In genomic region chr14:34701808-34702207, GRCh38 we compare ENCODE assay signal across 12 cellular contexts. TPM values are rescaled to one million over a fixed set of nuclear protein-coding genes. Genes with fewer than 3 reads are reported as not detected.
DNase-seq lines count a peak whose midpoint lies in the region; ATAC-seq, FAIRE-seq and TF ChIP-seq lines count a peak whose summit lies in the region.
"Had no signal": no experiment of that assay in that cellular context is flagged by ENCODE, and none has a peak within 500 bp of the region (broad histone marks: within the 10 kb centered on the region; RNA-seq: fewer than 3 reads in every experiment).

No MANE protein-coding gene starts in this region.

- H2BK15ac ChIP-seq in IMR-90 (ENCODE audit: low read depth, low read length) = 0 out of 3 replicates have a peak overlapping the region, but pooled peaks have one; percentile 40

- no peaks in the 10 kb centered on the region for H3K27me3 ChIP-seq in mammary epithelial cell (ENCODE audit: insufficient read depth, low read length)
- H3K27me3 ChIP-seq in IMR-90 (ENCODE audit: control insufficient read depth, insufficient read depth, low read length) = no peaks in the 10 kb centered on the region
- no peaks in the 10 kb centered on the region for H3K27me3 ChIP-seq in RWPE2 (ENCODE audit: insufficient read depth, poor library complexity, severe bottlenecking)
- no peaks in the 10 kb centered on the region for H3K27me3 ChIP-seq in psoas muscle (ENCODE audit: insufficient read depth in 3 of 3, low read length in 2 of 3)
- no peaks in the 10 kb centered on the region for H3K27me3 ChIP-seq in small intestine (ENCODE audit: control insufficient read depth in 2 of 2, insufficient read depth in 2 of 2, low read length in 2 of 2)

- H3K27ac ChIP-seq in mammary epithelial cell (ENCODE audit: insufficient read depth, low read depth, low read length) (no peak overlapping the region), IMR-90 (ENCODE audit: insufficient read depth, low read length) (no peak overlapping the region), RWPE2 (ENCODE audit: poor library complexity, severe bottlenecking) (peak overlapping the region; percentile 94), psoas muscle (peak overlapping the region; percentile 80), small intestine (ENCODE audit: low read depth in 1 of 2, low read length in 1 of 2) (no peak overlapping the region)

- 94% methylated on average over 2 of the region's 3 CpGs for WGBS in mammary epithelial cell (ENCODE audit: low coverage, missing lambda C conversion rate)
- WGBS in IMR-90 (ENCODE audit: extremely low coverage in 2 of 2, insufficient read length in 1 of 2), 2 experiments = no CpG with 5 or more reads among the region's 3 CpGs
- whole genome bisulfite sequencing in psoas muscle, 3 donors = 89 to 99% (median 97%) methylated on average over 3 of the region's 3 CpGs
- WGBS in small intestine, 3 donors = 94 to 97% (median 96%) methylated on average over 2 to 3 of the region's 3 CpGs

- no peak overlapping the region for H2AFZ ChIP-seq in mammary epithelial cell (ENCODE audit: low read depth, low read length)
- H2AFZ ChIP-seq in IMR-90 (replicated peaks; ENCODE audit: low read length, poor library complexity) = no peak overlapping the region

- H4K5ac ChIP-seq in IMR-90 (ENCODE audit: low read depth, low read length) = no peak overlapping the region

- no peak overlapping the region for H4K8ac ChIP-seq in IMR-90 (ENCODE audit: low read depth in 2 of 2, low read length in 2 of 2)

- H3K4me3 Mint-ChIP-seq in MCF 10A (ENCODE audit: unreplicated experiment) = no peak overlapping the region
- H3K4me3 Mint-ChIP-seq in glutamatergic neuron (ENCODE audit: unreplicated experiment) = no peak overlapping the region

- H3K9ac ChIP-seq in mammary epithelial cell (ENCODE audit: insufficient read depth, low read length) (no peak overlapping the region), IMR-90 (ENCODE audit: low read depth, low read length) (no peak overlapping the region)

- H3K23ac ChIP-seq in IMR-90 (ENCODE audit: low read depth, low read length) = no peak overlapping the region

- H3K9me3 Mint-ChIP-seq in MCF 10A (ENCODE audit: unreplicated experiment) (no peaks in the 10 kb centered on the region), glutamatergic neuron (ENCODE audit: unreplicated experiment) (peaks cover 3% of the 10 kb centered on the region)

- H3K27me3 Mint-ChIP-seq in MCF 10A (ENCODE audit: insufficient read depth, unreplicated experiment) (no peaks in the 10 kb centered on the region), glutamatergic neuron (ENCODE audit: unreplicated experiment) (peaks cover 3% of the 10 kb centered on the region)

- H2BK120ac ChIP-seq in IMR-90 (ENCODE audit: low read depth, low read length) = no peak overlapping the region

- peaks cover 2% of the 10 kb centered on the region; the same call in 1 of the 2 replicates for H3K9me1 ChIP-seq in IMR-90 (ENCODE audit: insufficient read depth, low read length)

- no peak overlapping the region for H3K14ac ChIP-seq in IMR-90 (replicated peaks; ENCODE audit: low read depth, low read length)

- no peak overlapping the region for H2AK9ac ChIP-seq in IMR-90 (replicated peaks; ENCODE audit: low read depth, low read length, poor library complexity)

- dilution Hi-C loops in mammary epithelial cell (cut with HindIII; ENCODE audit: low sequenced_read_pairs) = no loop called here
- dilution Hi-C loops in IMR-90 (cut with HindIII; ENCODE audit: low sequenced_read_pairs, unreplicated experiment) = no loop called here

- H3K79me2 ChIP-seq in mammary epithelial cell (ENCODE audit: insufficient read depth, low read length) = no peaks in the 10 kb centered on the region

- TF ChIP-seq POLR2A in IMR-90 (IDR thresholded peaks at IDR 0.05; ENCODE audit: low read depth, low read length) = no peak

- H3K9me3 ChIP-seq in mammary epithelial cell (replicated peaks; ENCODE audit: insufficient read depth, low read length) (no peaks in the 10 kb centered on the region), IMR-90 (ENCODE audit: control insufficient read depth, insufficient read depth, low read length) (no peaks in the 10 kb centered on the region), RWPE2 (ENCODE audit: severe bottlenecking) (no peaks in the 10 kb centered on the region), psoas muscle (no peaks in the 10 kb centered on the region), small intestine (ENCODE audit: control insufficient read depth, low read depth) (no peaks in the 10 kb centered on the region)
- H3K9me3 ChIP-seq: HAP-1 had no signal

- CTCF ChIA-PET in MCF 10A (lab: Yijun Ruan, JAX) = interaction anchor here (0.7 to 3.6 kb wide), 4 partner anchors 18 to 379 kb away, joined by 3 to 21 read pairs (median 6); no protein-coding TSS in a partner anchor
- CTCF ChIA-PET in mammary epithelial cell (lab: Charles Lee; ENCODE audit: low non-redundant PET) = no interaction called here
- CTCF ChIA-PET in IMR-90 (lab: Yijun Ruan, JAX) = no interaction called here

- peak overlapping the region; percentile 77 for H3K27ac Mint-ChIP-seq in MCF 10A (ENCODE audit: low read depth, unreplicated experiment)
- no peak overlapping the region for H3K27ac Mint-ChIP-seq in glutamatergic neuron (ENCODE audit: unreplicated experiment)

- H2AK5ac ChIP-seq in IMR-90 (ENCODE audit: low read depth, low read length) = no peak overlapping the region

- TF ChIP-seq RAD21 in IMR-90 (IDR thresholded peaks at IDR 0.05; ENCODE audit: low read length) = no peak

- FAIRE-seq in small intestine (lab: Jason Lieb, UNC) = no peak
- FAIRE-seq: GM12891, H1 had no signal

- ATAC-seq in IMR-90 (ENCODE audit: low read depth) (no peak), RWPE2 (ENCODE audit: low read depth) (no peak), psoas muscle (no peak)

- no peak overlapping the region for H3K18ac ChIP-seq in IMR-90 (ENCODE audit: low read depth, low read length)

- H3K36me3 ChIP-seq in mammary epithelial cell (ENCODE audit: insufficient read depth, low read length) (no peaks in the 10 kb centered on the region), IMR-90 (ENCODE audit: control insufficient read depth, insufficient read depth, low read length) (no peaks in the 10 kb centered on the region), RWPE2 (ENCODE audit: low read depth) (no peaks in the 10 kb centered on the region), psoas muscle (ENCODE audit: insufficient read depth in 1 of 2, low read depth in 1 of 2) (no peaks in the 10 kb centered on the region), small intestine (ENCODE audit: control insufficient read depth in 2 of 2, insufficient read depth in 2 of 2, low read length in 2 of 2) (no peaks in the 10 kb centered on the region)
- H3K36me3 ChIP-seq: HAP-1 had no signal

- H4K20me1 ChIP-seq in mammary epithelial cell (ENCODE audit: insufficient read depth, low read length) (no peaks in the 10 kb centered on the region), IMR-90 (ENCODE audit: insufficient read depth, low read length) (peaks cover 5% of the 10 kb centered on the region; the same call in 1 of the 2 replicates)

- H2BK20ac ChIP-seq in IMR-90 (ENCODE audit: low read depth, low read length) = no peak overlapping the region

- DNase-seq in MCF 10A (ENCODE audit: unreplicated experiment) (no peak), mammary epithelial cell (no peak), IMR-90 (no peak), RWPE2 (ENCODE audit: low spot score) (no peak), psoas muscle (no peak), small intestine (no peak), glutamatergic neuron (no peak), GF-D8 (lab: John Stamatoyannopoulos, UW) (no peak)
- DNase-seq: DMS79 had no signal

- POLR2A ChIA-PET in MCF 10A (lab: Yijun Ruan, JAX) = interaction anchor here (1.1 to 4.9 kb wide), 4 partner anchors 11 to 173 kb away, joined by 4 to 92 read pairs (median 12); partner anchors contain the start of genes BAZ1A and CFL2
- POLR2A ChIA-PET in IMR-90 (lab: Charles Lee; ENCODE audit: unreplicated experiment) = no interaction called here

- H3K4me1 ChIP-seq in mammary epithelial cell (ENCODE audit: insufficient read depth, low read length) (peaks cover 17% of the 10 kb centered on the region), IMR-90 (ENCODE audit: control insufficient read depth, insufficient read depth, low read length) (peaks cover 3% of the 10 kb centered on the region), RWPE2 (ENCODE audit: insufficient read depth, poor library complexity, severe bottlenecking) (peaks cover 35% of the 10 kb centered on the region), psoas muscle (peaks cover 23% of the 10 kb centered on the region), small intestine (ENCODE audit: control insufficient read depth in 2 of 2, insufficient read depth in 1 of 2, low read depth in 1 of 2, low read length in 1 of 2) (no peaks in the 10 kb centered on the region)
- H3K4me1 ChIP-seq: HAP-1 had no signal

- BruUV-seq in MCF 10A (replicated peaks; lab: Mats Ljungman, UMichigan) (no TSS peak), mammary epithelial cell (replicated peaks; lab: Mats Ljungman, UMichigan) (no TSS peak), IMR-90 (replicated peaks; lab: Mats Ljungman, UMichigan) (no TSS peak)

- H3K4me1 Mint-ChIP-seq in MCF 10A (ENCODE audit: insufficient read depth, unreplicated experiment) (peaks cover 15% of the 10 kb centered on the region), glutamatergic neuron (ENCODE audit: low read depth, unreplicated experiment) (peaks cover 9% of the 10 kb centered on the region)

- no peak overlapping the region for H4K91ac ChIP-seq in IMR-90 (ENCODE audit: insufficient read depth, low read depth, low read length)

- intact Hi-C loops in MCF 10A (cut with micrococcal nuclease) (no loop called here), mammary epithelial cell (cut with micrococcal nuclease) (loop anchor here (2.0 kb wide), 1 partner anchor 13 kb away; the partner anchor contains the start of gene CFL2), IMR-90 (cut with micrococcal nuclease) (no loop called here), psoas muscle (cut with DNase I) (no loop called here)

- peaks cover 0 to 6% of the 10 kb centered on the region in 2 experiments; a peak in 1 of 4 replicates for H3K79me1 ChIP-seq in IMR-90 (ENCODE audit: low read depth in 1 of 2, low read length in 2 of 2)

- no peaks in the 10 kb centered on the region for H3K36me3 Mint-ChIP-seq in MCF 10A (ENCODE audit: insufficient read depth, unreplicated experiment)
- no peaks in the 10 kb centered on the region for H3K36me3 Mint-ChIP-seq in glutamatergic neuron (ENCODE audit: unreplicated experiment)

- H3K4me3 ChIP-seq in mammary epithelial cell (replicated peaks in 1 of 3; ENCODE audit: insufficient read depth in 1 of 3, low read depth in 2 of 3, low read length in 3 of 3) (no peak overlapping the region), IMR-90 (ENCODE audit: insufficient read depth, low read depth, low read length) (no peak overlapping the region), RWPE2 (ENCODE audit: severe bottlenecking) (no peak overlapping the region), psoas muscle (no peak overlapping the region), small intestine (ENCODE audit: low read depth in 1 of 2, low read length in 2 of 2) (no peak overlapping the region)
- H3K4me3 ChIP-seq: HAP-1 had no signal

- no peak for TF ChIP-seq CTCF in MCF 10A (IDR thresholded peaks at IDR 0.05; ENCODE audit: unreplicated experiment)
- no peak for TF ChIP-seq CTCF in mammary epithelial cell (conservative IDR thresholded peaks at IDR 0.05 in 1 of 2, IDR thresholded peaks at IDR 0.05 in 1 of 2; ENCODE audit: extremely low read depth in 1 of 2, insufficient read depth in 1 of 2, low read depth in 1 of 2, low read length in 2 of 2)
- TF ChIP-seq CTCF in IMR-90 (conservative IDR thresholded peaks at IDR 0.05; ENCODE audit: low read depth, low read length) = no peak
- TF ChIP-seq CTCF in RWPE2 (IDR thresholded peaks at IDR 0.05; ENCODE audit: poor library complexity, severe bottlenecking) = no peak
- TF ChIP-seq CTCF in psoas muscle (IDR thresholded peaks at IDR 0.05) = no peak
- TF ChIP-seq CTCF in glutamatergic neuron (IDR thresholded peaks at IDR 0.05; ENCODE audit: partially characterized antibody, unreplicated experiment) = no peak

- in situ Hi-C loops in mammary epithelial cell (cut with MboI; ENCODE audit: low sequenced_read_pairs in 2 of 2) = no loop called here
- in situ Hi-C loops in IMR-90 (cut with MboI; ENCODE audit: low sequenced_read_pairs) = no loop called here

- H3K56ac ChIP-seq in IMR-90 (ENCODE audit: extremely low read depth, insufficient read depth, low read length) = no peak overlapping the region

- H3K4me2 ChIP-seq in mammary epithelial cell (ENCODE audit: insufficient read depth, low read depth, low read length) (no peak overlapping the region), IMR-90 (ENCODE audit: low read depth, low read length) (no peak overlapping the region)

- no peak overlapping the region for H2BK5ac ChIP-seq in IMR-90 (ENCODE audit: low read depth, low read length, poor library complexity, severe bottlenecking)

- H3K4ac ChIP-seq in IMR-90 (ENCODE audit: low read depth, low read length) = no peak overlapping the region

RNA-seq across cellular contexts. Expression of gene CFL2, which starts 12.6 kb away (rescaled TPM):
- total RNA-seq in MCF 10A (2022) (39.7 and 53.7 TPM in 2 replicates), mammary epithelial cell (10 to 100 TPM; 30.1 to 34.5 TPM), IMR-90 (2012; rRNA removed) (151 and 187 TPM in 2 replicates), psoas muscle (100 to 1,000 TPM; 529 to 767 (median 721) TPM), glutamatergic neuron (ENCODE audit: unreplicated experiment) (57.6 TPM)
- polyA plus RNA-seq in mammary epithelial cell (21.0 TPM), IMR-90 (2012; rRNA removed) (75.1 and 106 TPM in 2 replicates), psoas muscle (100 to 1,000 TPM; 158 to 616 (median 541) TPM), small intestine (10 to 100 TPM in 1 of 3 donors, 1 to 10 TPM in 2; 1.6 to 12.4 (median 9.7) TPM)
- 82.1 TPM for polyA minus RNA-seq in mammary epithelial cell
- 12.7 and 19.1 TPM in 2 replicates for polyA plus RNA-seq in IMR-90 (2012; cell fraction: cytosol; rRNA removed)
- polyA plus RNA-seq in IMR-90 (2012; cell fraction: nucleus; rRNA removed; ENCODE audit: low replicate concordance) = 2.4 and 28.7 TPM in 2 replicates

Comparison
In these comparisons a context has a peak if more than half of its experiments do, and no peak if none do; other contexts are left out.
1. H3K27ac ChIP-seq: peak in RWPE2 (single experiment) and psoas muscle (single experiment); none in mammary epithelial cell (single experiment), IMR-90 (single experiment) and small intestine (0 of 2).